In the genomic region with DNA sequence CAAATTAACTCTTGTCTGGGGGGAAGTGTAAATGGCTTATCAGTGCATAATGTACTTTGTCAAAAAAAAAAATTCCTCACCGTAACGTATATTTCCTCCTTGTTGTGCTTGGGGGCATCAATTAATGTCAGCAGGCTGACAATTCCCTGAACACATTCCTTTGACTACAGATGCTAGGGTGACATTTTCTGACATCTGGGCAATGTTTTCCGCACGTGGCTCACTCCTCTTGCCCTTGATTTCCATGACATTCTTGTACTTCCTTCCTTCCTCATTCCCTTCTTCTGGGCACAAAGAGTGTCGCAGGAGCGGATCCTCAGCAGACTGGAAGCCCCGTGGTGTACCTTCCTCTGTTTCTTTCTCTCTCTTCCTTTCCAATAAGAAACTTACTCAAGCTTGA, we compare ENCODE assay signal across 21 cellular contexts.
DNase-seq lines count a peak whose midpoint lies in the region; FAIRE-seq and TF ChIP-seq lines count a peak whose summit lies in the region.
"Had no signal": no experiment of that assay in that cellular context is flagged by ENCODE, and none has a peak within 500 bp of the region (broad histone marks: within the 10 kb centered on the region; RNA-seq: fewer than 3 reads in every experiment).

No MANE protein-coding gene starts in this region.

- H4K20me1 ChIP-seq in BLaER1 (no peaks in the 10 kb centered on the region), OCI-LY3 (ENCODE audit: insufficient read depth, low read length) (no peaks in the 10 kb centered on the region), keratinocyte (ENCODE audit: control insufficient read depth, extremely low read depth, insufficient read depth, low read length) (no peaks in the 10 kb centered on the region)

- no peak overlapping the region for H3K9ac ChIP-seq in BLaER1
- H3K9ac ChIP-seq in OCI-LY3 (ENCODE audit: low read length) = no peak overlapping the region
- H3K9ac ChIP-seq in keratinocyte (ENCODE audit: control insufficient read depth, extremely low read depth, insufficient read depth, low read length) = no peak overlapping the region

- H3K27ac Mint-ChIP-seq in progenitor cell of endocrine pancreas = peak overlapping the region; percentile 19
- H3K27ac Mint-ChIP-seq: CD8-positive, alpha-beta T cell; HFFc6; IgD-negative memory B cell had no signal

- TF ChIP-seq CTCF in OCI-LY3 (IDR thresholded peaks at IDR 0.05; ENCODE audit: low read depth, low read length) (no peak), keratinocyte (optimal IDR thresholded peaks at IDR 0.05 in 1 of 3, IDR thresholded peaks at IDR 0.05 in 1 of 3, conservative IDR thresholded peaks at IDR 0.05 in 1 of 3; ENCODE audit: extremely low read depth in 1 of 3, insufficient read depth in 2 of 3, low read length in 3 of 3) (no peak), progenitor cell of endocrine pancreas (IDR thresholded peaks at IDR 0.05; ENCODE audit: unreplicated experiment) (no peak)

- H2AFZ ChIP-seq in OCI-LY3 (ENCODE audit: low read depth, low read length) = no peak overlapping the region
- H2AFZ ChIP-seq in keratinocyte (ENCODE audit: control insufficient read depth, low read length) = no peak overlapping the region

- H3K27me3 Mint-ChIP-seq in progenitor cell of endocrine pancreas = peaks cover 30% of the 10 kb centered on the region

- dilution Hi-C loops in keratinocyte (cut with MboI; ENCODE audit: extremely low pct_ligation_motif_present, low sequenced_read_pairs) = no loop called here

- H3K4me3 ChIP-seq in BLaER1 = no peak overlapping the region
- H3K4me3 ChIP-seq in OCI-LY3 (ENCODE audit: low read length) = no peak overlapping the region
- H3K4me3 ChIP-seq in keratinocyte (ENCODE audit: control insufficient read depth in 2 of 3, extremely low read depth in 1 of 3, insufficient read depth in 2 of 3, low read depth in 1 of 3, low read length in 3 of 3) = no peak overlapping the region

- FAIRE-seq in keratinocyte (lab: Jason Lieb, UNC) = peak; percentile 43
- FAIRE-seq: A204.1, D721Med, GM19239 had no signal

- no peaks in the 10 kb centered on the region for H3K36me3 Mint-ChIP-seq in progenitor cell of endocrine pancreas (ENCODE audit: insufficient read depth)
- H3K36me3 Mint-ChIP-seq: CD8-positive, alpha-beta T cell; IgD-negative memory B cell had no signal

- no peak overlapping the region for H3K4me3 Mint-ChIP-seq in progenitor cell of endocrine pancreas (ENCODE audit: low read depth)
- H3K4me3 Mint-ChIP-seq: CD8-positive, alpha-beta T cell; HFFc6; IgD-negative memory B cell had no signal

- H3K4me1 ChIP-seq in BLaER1 (peaks cover 9% of the 10 kb centered on the region), OCI-LY3 (ENCODE audit: low read length) (no peaks in the 10 kb centered on the region), keratinocyte (ENCODE audit: control insufficient read depth, extremely low read depth, insufficient read depth, low read length) (no peaks in the 10 kb centered on the region)

- no peaks in the 10 kb centered on the region for H3K9me1 ChIP-seq in keratinocyte (ENCODE audit: control insufficient read depth, extremely low read depth, insufficient read depth, low read length)

- H3K4me2 ChIP-seq in BLaER1 (peak overlapping the region; percentile 39), OCI-LY3 (ENCODE audit: low read length) (peak overlapping the region; percentile 8; the same call in 1 of the 2 replicates), keratinocyte (ENCODE audit: control insufficient read depth, extremely low read depth, insufficient read depth, low read depth, low read length) (no peak overlapping the region)

- H3K79me2 ChIP-seq in OCI-LY3 (ENCODE audit: low read length) (no peaks in the 10 kb centered on the region), keratinocyte (ENCODE audit: control insufficient read depth, insufficient read depth, low read length) (no peaks in the 10 kb centered on the region)

- H3K27ac ChIP-seq in BLaER1 = no peak overlapping the region
- no peak overlapping the region for H3K27ac ChIP-seq in OCI-LY3 (ENCODE audit: low read length)
- no peak overlapping the region for H3K27ac ChIP-seq in keratinocyte (ENCODE audit: control insufficient read depth, insufficient read depth, low read length)
- H3K27ac ChIP-seq: C4-2B had no signal

- H3K9me3 ChIP-seq in BLaER1 (no peaks in the 10 kb centered on the region), OCI-LY3 (ENCODE audit: insufficient read depth, low read length) (no peaks in the 10 kb centered on the region), keratinocyte (ENCODE audit: control insufficient read depth, low read depth, low read length) (no peaks in the 10 kb centered on the region)

- DNase-seq in keratinocyte (ENCODE audit: low read depth, low spot score) = no peak
- no peak for DNase-seq in progenitor cell of endocrine pancreas (ENCODE audit: low spot score, unreplicated experiment)
- no peak for DNase-seq in ACHN
- DNase-seq in 8988T = no peak
- DNase-seq in activated effector memory CD4-positive, alpha-beta T cell treated with Interleukin-2 at 50 U/mL for 16 hours = no peak
- DNase-seq: AML-193; CD8-positive, alpha-beta T cell; COR-L47; DMS153; DND-41; GF-D8; HCEC 1CT; HFFc6; KG1 had no signal

- H3K36me3 ChIP-seq in BLaER1 = no peaks in the 10 kb centered on the region
- H3K36me3 ChIP-seq in OCI-LY3 (replicated peaks; ENCODE audit: low read depth, low read length) = no peaks in the 10 kb centered on the region
- no peaks in the 10 kb centered on the region for H3K36me3 ChIP-seq in keratinocyte (ENCODE audit: control insufficient read depth in 2 of 2, extremely low read depth in 1 of 2, insufficient read depth in 2 of 2, low read length in 2 of 2)

- in situ Hi-C loops in ACHN (cut with HindIII; ENCODE audit: low pct_ligation_motif_present, low pct_unique_long_range_greater_than_20kb, low sequenced_read_pairs) = no loop called here

- H3K9me3 Mint-ChIP-seq in progenitor cell of endocrine pancreas (ENCODE audit: low read depth) = no peaks in the 10 kb centered on the region
- H3K9me3 Mint-ChIP-seq: CD8-positive, alpha-beta T cell; HFFc6; IgD-negative memory B cell had no signal

- peaks cover 8% of the 10 kb centered on the region for H3K4me1 Mint-ChIP-seq in progenitor cell of endocrine pancreas (ENCODE audit: low read depth)

- H3K27me3 ChIP-seq in BLaER1 (no peaks in the 10 kb centered on the region), OCI-LY3 (ENCODE audit: low read depth, low read length) (peaks cover 30% of the 10 kb centered on the region), keratinocyte (ENCODE audit: control insufficient read depth, extremely low read depth, insufficient read depth, low read length) (no peaks in the 10 kb centered on the region)
